In the genomic region with DNA sequence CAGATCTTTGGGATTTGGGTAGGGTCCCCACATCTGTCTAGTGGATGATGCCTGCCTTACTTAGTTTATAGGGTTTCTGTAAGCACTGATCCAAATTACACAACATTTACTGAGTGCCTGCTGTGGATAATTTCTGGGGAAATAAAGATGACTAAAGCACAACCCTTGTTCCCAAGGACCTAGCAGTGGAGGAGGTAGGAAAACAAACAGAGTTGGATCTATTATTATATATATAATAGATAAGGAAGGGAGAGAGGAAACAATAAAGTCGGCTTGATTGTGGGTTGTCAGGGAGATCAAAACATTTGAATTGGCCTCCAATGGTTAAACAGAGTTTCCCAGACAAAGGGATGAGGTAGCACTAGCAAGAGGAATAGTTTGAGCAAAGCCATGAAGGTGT, we compare ENCODE assay signal across 13 cellular contexts. TPM values are rescaled to one million over a fixed set of nuclear protein-coding genes. Genes with fewer than 3 reads are reported as not detected.
DNase-seq lines count a peak whose midpoint lies in the region; ATAC-seq and TF ChIP-seq lines count a peak whose summit lies in the region.
"Had no signal": no experiment of that assay in that cellular context is flagged by ENCODE, and none has a peak within 500 bp of the region (broad histone marks: within the 10 kb centered on the region; RNA-seq: fewer than 3 reads in every experiment).

No MANE protein-coding gene starts in this region.

- H3K9me3 ChIP-seq in lower lobe of right lung: no peaks in the 10 kb centered on the region
- no peaks in the 10 kb centered on the region for H3K9me3 ChIP-seq in spleen

- no peak overlapping the region for H3K27ac ChIP-seq in lower lobe of right lung
- H3K27ac ChIP-seq in spleen: peak overlapping the region in 3 of 8 donors; percentile 13 to 39 (median 26)

- H3K4me1 ChIP-seq in lower lobe of right lung (peaks cover 54% of the 10 kb centered on the region), spleen (peaks cover 0 to 17% (median 2%) of the 10 kb centered on the region in 6 donors)

- H3K4me3 ChIP-seq in cardiac fibroblast (replicated peaks in 1 of 2; ENCODE audit: low read depth in 2 of 2, low read length in 2 of 2) (no peak overlapping the region), lower lobe of right lung (no peak overlapping the region), spleen (no peak overlapping the region)

- no peak for TF ChIP-seq POLR2A in spleen (IDR thresholded peaks at IDR 0.05)

- WGBS in spleen, 5 donors: 19 to 32% (median 24%) methylated on average over 1 of the region's 1 CpG

- intact Hi-C loops in lower lobe of right lung (cut with DNase I) (no loop called here), spleen (cut with DNase I; ENCODE audit: low total_unique reads) (no loop called here)

- no peaks in the 10 kb centered on the region for H3K27me3 ChIP-seq in lower lobe of right lung (ENCODE audit: low read depth)
- peaks cover 0 to 12% (median 0%) of the 10 kb centered on the region in 7 donors for H3K27me3 ChIP-seq in spleen (replicated peaks in 1 of 7)

- peak; percentile 35 to 69 for ATAC-seq in lower lobe of right lung

- no peak for TF ChIP-seq CTCF in cardiac fibroblast (IDR thresholded peaks at IDR 0.05; ENCODE audit: low read depth, low read length)
- no peak for TF ChIP-seq CTCF in lower lobe of right lung (IDR thresholded peaks at IDR 0.05)
- TF ChIP-seq CTCF in spleen (IDR thresholded peaks at IDR 0.05 in 8 of 11, conservative IDR thresholded peaks at IDR 0.05 in 3 of 11): no peak

- peak; percentile 91 for DNase-seq in DMS153 (lab: John Stamatoyannopoulos, UW)
- peak; percentile 88 to 92 for DNase-seq in NCI-H2081 (lab: John Stamatoyannopoulos, UW)
- DNase-seq in cardiac fibroblast (ENCODE audit: low read depth in 2 of 2): peak; percentile 64 to 70
- no peak for DNase-seq in lower lobe of right lung
- no peak for DNase-seq in HUDEP-2 (lab: John Stamatoyannopoulos, UW; ENCODE audit: unreplicated experiment in 76 of 76)
- DNase-seq in DMS79 (lab: John Stamatoyannopoulos, UW): no peak
- DNase-seq in spleen: no peak
- no peak for DNase-seq in stimulated activated CD4-positive, alpha-beta T cell treated with anti-CD3 and anti-CD28 coated beads, Interleukin-12 subunit alpha, Interleukin-12 subunit beta, amount 100 ng/mL, for 4 hours
- DNase-seq: activated naive CD4-positive, alpha-beta T cell treated with anti-CD3 and anti-CD28 coated beads, Interleukin-2, amount 50 U/mL, for 16 hours; NCI-H82; nucleus accumbens; SHP77 had no signal

- no peaks in the 10 kb centered on the region for H3K36me3 ChIP-seq in lower lobe of right lung
- H3K36me3 ChIP-seq in spleen: no peaks in the 10 kb centered on the region

RNA-seq across cellular contexts. Expression of gene IL33, which starts 14.0 kb away (rescaled TPM):
- total RNA-seq in lower lobe of right lung (47.8 TPM), spleen (10 to 100 TPM in 5 of 7 donors, 1 to 10 TPM in 2; 2.7 to 18.9 (median 14.6) TPM)
- 10 to 100 TPM in 1 of 3 donors, 1 to 10 TPM in 2; 6.3 to 11.3 (median 7.2) TPM for polyA plus RNA-seq in spleen
- total RNA-seq: H4 had no signal

Comparison
In these comparisons a context has a peak if more than half of its experiments do, and no peak if none do; other contexts are left out.
1. DNase-seq: peak in DMS153 (single experiment), NCI-H2081 (2 of 2) and cardiac fibroblast (2 of 2); none in lower lobe of right lung (single experiment), HUDEP-2 (0 of 76), DMS79 (single experiment), spleen (single experiment) and stimulated activated CD4-positive, alpha-beta T cell treated with anti-CD3 and anti-CD28 coated beads, Interleukin-12 subunit alpha, Interleukin-12 subunit beta, amount 100 ng/mL, for 4 hours (single experiment).